Comparison of ENCODE assay signal across 8 cellular contexts in the genomic region with DNA sequence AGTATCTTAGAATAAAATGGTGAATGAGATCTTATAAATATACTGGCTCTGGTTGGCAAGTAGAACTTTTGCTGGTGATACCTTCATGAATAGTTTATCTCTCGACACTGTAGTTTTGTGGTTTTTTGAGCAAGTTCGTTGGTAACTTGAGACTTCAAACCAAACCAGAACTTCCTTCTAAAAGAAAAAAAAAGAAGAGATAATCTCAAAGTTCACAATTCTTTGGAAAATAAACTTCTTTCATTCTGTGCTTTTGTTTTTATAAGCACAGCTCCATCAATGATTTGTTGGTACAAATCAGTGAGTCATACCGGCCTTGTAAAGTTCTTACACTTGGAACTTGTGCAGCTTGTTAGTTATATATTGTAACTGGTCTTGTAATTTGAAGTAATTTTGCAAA. TPM values are rescaled to one million over a fixed set of nuclear protein-coding genes. Genes with fewer than 3 reads are reported as not detected.
DNase-seq lines count a peak whose midpoint lies in the region; ATAC-seq and TF ChIP-seq lines count a peak whose summit lies in the region.

No MANE protein-coding gene starts in this region.

- peaks cover 68% of the 10 kb centered on the region for H3K79me2 ChIP-seq in OCI-LY7 (ENCODE audit: insufficient read depth, low read depth, low read length)

- TF ChIP-seq CTCF in OCI-LY7 (conservative IDR thresholded peaks at IDR 0.05; ENCODE audit: low read length) (no peak), dorsolateral prefrontal cortex (IDR thresholded peaks at IDR 0.05 in 54 of 56, conservative IDR thresholded peaks at IDR 0.05 in 2 of 56; ENCODE audit: low read depth in 1 of 56, partially characterized antibody in 56 of 56) (no peak), ovary (IDR thresholded peaks at IDR 0.05) (no peak)

- DNase-seq in GDM1 (lab: John Stamatoyannopoulos, UW) (peak; percentile 23), OCI-LY7 (ENCODE audit: low spot score) (no peak), dorsolateral prefrontal cortex (no peak), ovary (no peak), T1000 (lab: John Stamatoyannopoulos, UW) (no peak)

- BruUV-seq in OCI-LY7 (replicated peaks; lab: Mats Ljungman, UMichigan): TSS peak; percentile 57

- H3K4me1 ChIP-seq in OCI-LY7 (ENCODE audit: insufficient read depth, low read length, poor library complexity, severe bottlenecking) (peaks cover 53% of the 10 kb centered on the region), ovary (ENCODE audit: insufficient read depth) (peaks cover 11% of the 10 kb centered on the region)

- POLR2A ChIA-PET in OCI-LY7 (lab: Charles Lee): interaction anchor here (0.5 to 5.0 kb wide), 16 partner anchors 8 to 968 kb away, joined by 3 to 68 read pairs (median 6); partner anchors contain the start of genes AP4B1, DCLRE1B and RSBN1

- H3K4me3 ChIP-seq in OCI-LY7 (ENCODE audit: low read depth, low read length, poor library complexity, severe bottlenecking) (peak overlapping the region; percentile 96), dorsolateral prefrontal cortex (peak overlapping the region in 44 of 59 donors; percentile 1 to 98 (median 93)), ovary (peak overlapping the region; percentile 76)

- no peak for TF ChIP-seq EP300 in ovary (IDR thresholded peaks at IDR 0.05)

- CTCF ChIA-PET in OCI-LY7 (lab: Charles Lee; ENCODE audit: unreplicated experiment): no interaction called here

- intact Hi-C loops in OCI-LY7 (cut with micrococcal nuclease; ENCODE audit: unreplicated experiment) (no loop called here), dorsolateral prefrontal cortex (cut with DNase I) (no loop called here), ovary (cut with DNase I) (no loop called here)

- peaks cover 27% of the 10 kb centered on the region for H4K20me1 ChIP-seq in OCI-LY7 (ENCODE audit: insufficient read depth, low read length)

- H3K9me3 ChIP-seq in OCI-LY7 (ENCODE audit: low read length) (no peaks in the 10 kb centered on the region; the same call in 1 of the 2 replicates), ovary (no peaks in the 10 kb centered on the region)

- TF ChIP-seq POLR2A in ovary (IDR thresholded peaks at IDR 0.05): no peak

- H3K36me3 ChIP-seq in OCI-LY7 (ENCODE audit: insufficient read depth, low read length) (peaks cover 16% of the 10 kb centered on the region), ovary (no peaks in the 10 kb centered on the region)

- H2AFZ ChIP-seq in OCI-LY7 (ENCODE audit: low read length): no peak overlapping the region

- H3K27ac ChIP-seq in OCI-LY7 (ENCODE audit: low read depth, low read length, poor library complexity, severe bottlenecking): peak overlapping the region; percentile 75
- H3K27ac ChIP-seq in dorsolateral prefrontal cortex: peak overlapping the region in 7 of 59 donors; percentile 2 to 99 (median 41)
- H3K27ac ChIP-seq in ovary: no peak overlapping the region

- ATAC-seq in GM21390 (IDR thresholded peaks at IDR 0.05; ENCODE audit: unreplicated experiment) (no peak), GM19023 (IDR thresholded peaks at IDR 0.05; ENCODE audit: unreplicated experiment) (no peak), HG02623 (IDR thresholded peaks at IDR 0.05; ENCODE audit: unreplicated experiment) (no peak)

- H3K9me2 ChIP-seq in OCI-LY7 (ENCODE audit: insufficient read depth, low read length): no peaks in the 10 kb centered on the region

- WGBS in ovary, 3 donors: 2 to 10% (median 3%) methylated on average over 3 of the region's 3 CpGs

- H3K4me2 ChIP-seq in OCI-LY7 (ENCODE audit: low read length): peak overlapping the region; percentile 93

- H3K27me3 ChIP-seq in dorsolateral prefrontal cortex (no peaks in the 10 kb centered on the region), ovary (no peaks in the 10 kb centered on the region)

RNA-seq across cellular contexts. Expression of gene HIPK1, which starts 2.3 kb away (rescaled TPM):
- total RNA-seq in OCI-LY7 (2014; rRNA removed; shearing (Covaris generic)): 17.3 and 20.4 TPM in 2 replicates
- total RNA-seq in OCI-LY7 (2022) (50.2 and 52.6 TPM in 2 replicates), dorsolateral prefrontal cortex (100 to 1,000 TPM in 62 of 120 experiments, 10 to 100 TPM in 58; 78.9 to 158 (median 100) TPM), ovary (10 to 100 TPM; 35.5 to 77.0 (median 68.3) TPM)
- polyA plus RNA-seq in ovary: 10 to 100 TPM; 17.5 to 46.9 TPM

RNA-seq across cellular contexts. Expression of gene DCLRE1B, which starts 26.3 kb away (rescaled TPM):
- total RNA-seq in OCI-LY7 (2014; rRNA removed; shearing (Covaris generic)): 17.3 and 20.1 TPM in 2 replicates
- total RNA-seq in OCI-LY7 (2022) (20.8 and 20.9 TPM in 2 replicates), dorsolateral prefrontal cortex (1 to 10 TPM; 2.4 to 8.8 (median 4.9) TPM), ovary (1 to 10 TPM; 2.4 to 6.8 (median 5.0) TPM)
- polyA plus RNA-seq in ovary: 1 to 10 TPM; 3.6 to 7.1 TPM

RNA-seq across cellular contexts. Expression of gene AP4B1, which starts 26.9 kb away (rescaled TPM):
- total RNA-seq in OCI-LY7 (2014; rRNA removed; shearing (Covaris generic)): 37.7 and 45.3 TPM in 2 replicates
- 40.5 and 42.5 TPM in 2 replicates for total RNA-seq in OCI-LY7 (2022)
- total RNA-seq in dorsolateral prefrontal cortex: 10 to 100 TPM; 26.7 to 71.0 (median 42.4) TPM
- total RNA-seq in ovary: 10 to 100 TPM; 14.4 to 23.3 (median 16.9) TPM
- 10 to 100 TPM; 15.2 to 23.7 TPM for polyA plus RNA-seq in ovary

RNA-seq across cellular contexts. Expression of gene BCL2L15, which starts 44.1 kb away (rescaled TPM):
- total RNA-seq in OCI-LY7 (2014; rRNA removed; shearing (Covaris generic)): 0.46 and 0.82 TPM in 2 replicates
- total RNA-seq in OCI-LY7 (2022) (1.1 and 1.5 TPM in 2 replicates), dorsolateral prefrontal cortex (1 to 10 TPM in 109 of 120 experiments, under 1 TPM in 11; 0.25 to 8.2 (median 2.4) TPM), ovary (1 to 10 TPM in 3 of 7 donors, under 1 TPM in 4; 0.18 to 6.7 (median 0.88) TPM)
- under 1 TPM; 0.21 to 0.40 TPM for polyA plus RNA-seq in ovary

RNA-seq across cellular contexts. Expression of gene OLFML3, which starts 47.8 kb away (rescaled TPM):
- total RNA-seq in OCI-LY7 (2014; rRNA removed; shearing (Covaris generic)): 0.21 and 0.44 TPM in 2 replicates
- total RNA-seq in OCI-LY7 (2022): 0.34 and 0.35 TPM in 2 replicates
- 10 to 100 TPM in 8 of 120 experiments, 1 to 10 TPM in 111, under 1 TPM in 1; 0.64 to 13.6 (median 5.2) TPM for total RNA-seq in dorsolateral prefrontal cortex
- total RNA-seq in ovary: 100 to 1,000 TPM in 5 of 7 donors, 10 to 100 TPM in 2; 69.7 to 157 (median 119) TPM
- polyA plus RNA-seq in ovary: 100 to 1,000 TPM; 139 to 240 TPM
